ENCODE assay signal across 9 cellular contexts in the genomic region with DNA sequence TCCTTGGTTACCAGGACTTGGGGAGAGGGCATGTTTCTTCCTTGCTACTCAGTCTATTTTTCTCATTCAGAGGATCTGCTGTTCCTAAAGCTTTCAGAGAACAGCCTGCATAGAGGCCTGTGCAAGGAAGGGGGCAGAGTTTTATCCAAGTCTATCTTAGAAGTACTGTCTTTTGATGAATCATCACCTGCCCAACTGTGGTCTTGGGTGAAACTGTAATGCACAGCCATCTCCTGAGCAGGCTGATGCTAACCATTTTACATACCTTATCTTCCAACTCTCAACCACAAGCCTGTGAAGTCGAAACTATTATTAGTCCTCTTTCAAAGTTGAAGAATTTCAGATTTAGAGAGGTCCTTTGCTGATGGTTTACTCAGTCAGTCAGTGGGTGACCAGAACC.
A peak's percentile ranks its signal among the peaks of the same experiment; 100 is the strongest.
DNase-seq lines count a peak whose midpoint lies in the region; ATAC-seq and TF ChIP-seq lines count a peak whose summit lies in the region.
"Had no signal": no experiment of that assay in that cellular context is flagged by ENCODE, and none has a peak within 500 bp of the region (broad histone marks: within the 10 kb centered on the region; RNA-seq: fewer than 3 reads in every experiment).

No MANE protein-coding gene starts in this region.

- H3K4me3 ChIP-seq in brain microvascular endothelial cell (ENCODE audit: low read depth, low read length) = no peak overlapping the region

- no peaks in the 10 kb centered on the region for H3K4me1 ChIP-seq in foreskin keratinocyte

- no peak for DNase-seq in foreskin keratinocyte
- DNase-seq in immature natural killer cell = no peak
- DNase-seq in NCI-H82 (lab: John Stamatoyannopoulos, UW) = no peak
- DNase-seq in brain microvascular endothelial cell = no peak
- no peak for DNase-seq in OCI-M2 (lab: John Stamatoyannopoulos, UW; ENCODE audit: unreplicated experiment)
- DNase-seq: left ventricle myocardium superior had no signal

- no peaks in the 10 kb centered on the region for H3K36me3 ChIP-seq in brain microvascular endothelial cell (replicated peaks)

- H3K36me3 Mint-ChIP-seq in immature natural killer cell = no peaks in the 10 kb centered on the region

- no peak overlapping the region for H3K4me3 Mint-ChIP-seq in immature natural killer cell

- in situ Hi-C loops in brain microvascular endothelial cell (cut with HindIII; ENCODE audit: low pct_ligation_motif_present, low sequenced_read_pairs) = no loop called here

- H3K4me1 Mint-ChIP-seq in immature natural killer cell = peaks cover 17 to 29% of the 10 kb centered on the region in 2 donors

- no peaks in the 10 kb centered on the region for H3K9me3 Mint-ChIP-seq in immature natural killer cell

- TF ChIP-seq CTCF in foreskin keratinocyte (conservative IDR thresholded peaks at IDR 0.05) (no peak), brain microvascular endothelial cell (IDR thresholded peaks at IDR 0.05; ENCODE audit: low read depth, low read length, missing control alignments) (no peak)

- no peak overlapping the region for H3K27ac Mint-ChIP-seq in immature natural killer cell

- no peak overlapping the region for H3K27ac ChIP-seq in foreskin keratinocyte
- H3K27ac ChIP-seq in brain microvascular endothelial cell = no peak overlapping the region

- ATAC-seq in GM18867 (IDR thresholded peaks at IDR 0.05; ENCODE audit: unreplicated experiment) = peak; percentile 99
- ATAC-seq in GM21528 (IDR thresholded peaks at IDR 0.05; ENCODE audit: low FRiP score, unreplicated experiment) = peak; percentile 96
- peak; percentile 92 for ATAC-seq in HG03280 (IDR thresholded peaks at IDR 0.05; ENCODE audit: unreplicated experiment)
- peak; percentile 18 for ATAC-seq in foreskin keratinocyte
- ATAC-seq: left ventricle myocardium superior had no signal

- H3K27me3 Mint-ChIP-seq in immature natural killer cell (ENCODE audit: low read depth in 3 of 3) = peaks cover 4 to 8% (median 4%) of the 10 kb centered on the region in 3 donors

- H3K27me3 ChIP-seq in foreskin keratinocyte (no peaks in the 10 kb centered on the region), brain microvascular endothelial cell (replicated peaks) (no peaks in the 10 kb centered on the region)

Comparison
In these comparisons a context has a peak if more than half of its experiments do, and no peak if none do; other contexts are left out.
1. ATAC-seq: peak in every context shown above with its lines; median percentile 99 in GM18867; 96 in GM21528; 92 in HG03280; 18 in foreskin keratinocyte.